8 cellular contexts compared by ENCODE assay signal in genomic region chr4:121824171-121824527, GRCh38. TPM values are rescaled to one million over a fixed set of nuclear protein-coding genes. Genes with fewer than 3 reads are reported as not detected.
DNase-seq lines count a peak whose midpoint lies in the region; ATAC-seq, FAIRE-seq and TF ChIP-seq lines count a peak whose summit lies in the region.

No MANE protein-coding gene starts in this region.

- peak overlapping the region; percentile 30; the same call in 1 of the 2 replicates for H3K27ac ChIP-seq in HCT116 (ENCODE audit: low read depth, low read length)
- H3K27ac ChIP-seq in K562 (ENCODE audit: extremely low read depth, low read depth, low read length) = peak overlapping the region; percentile 96

- no peak for FAIRE-seq in K562 (lab: Jason Lieb, UNC)

- H4K20me1 ChIP-seq in HCT116 (ENCODE audit: insufficient read depth) (peaks cover 10% of the 10 kb centered on the region; the same call in 1 of the 2 replicates), K562 (replicated peaks; ENCODE audit: control insufficient read depth, insufficient read depth, low read length) (peaks cover 7% of the 10 kb centered on the region; the same call in 1 of the 2 replicates)

- no peaks in the 10 kb centered on the region for H3K27me3 ChIP-seq in HCT116 (ENCODE audit: insufficient read depth, low read length)
- no peaks in the 10 kb centered on the region for H3K27me3 ChIP-seq in K562 (ENCODE audit: control insufficient read depth in 2 of 2, insufficient read depth in 2 of 2, low read length in 2 of 2)
- no peaks in the 10 kb centered on the region for H3K27me3 ChIP-seq in mononuclear cell (ENCODE audit: insufficient read depth, low read length)

- WGBS in K562 (ENCODE audit: insufficient coverage, low coverage, missing lambda C conversion rate) = 0% methylated on average over 8 of the region's 8 CpGs

- H2AFZ ChIP-seq in HCT116 (ENCODE audit: low read depth, low read length, poor library complexity, severe bottlenecking) = peak overlapping the region; percentile 84
- peak overlapping the region; percentile 99 for H2AFZ ChIP-seq in K562 (ENCODE audit: low read depth, low read length)

- TF ChIP-seq POLR2A in HCT116 (IDR thresholded peaks at IDR 0.05; ENCODE audit: borderline replicate concordance, extremely low read depth, insufficient read depth, insufficient read length) (no peak), K562 (conservative IDR thresholded peaks at IDR 0.05) (no peak)

- peak overlapping the region; percentile 88 for H3K4me2 ChIP-seq in HCT116 (ENCODE audit: low read length)
- H3K4me2 ChIP-seq in K562 (ENCODE audit: insufficient read depth, low read length) = peak overlapping the region; percentile 74

- DNase-seq in AG10803 (ENCODE audit: low read depth) (no peak), HCT116 (ENCODE audit: low read depth, low spot score) (no peak), K562 (ENCODE audit: extremely low read depth in 1 of 4, low spot score in 3 of 4) (no peak), HCEC 1CT (no peak), NCI-H1436 treated with DMSO at 0.1 percent for 48 hours (lab: John Stamatoyannopoulos, UW) (no peak), mesenteric fat pad (ENCODE audit: low spot score) (no peak)
- DNase-seq in activated CD4-positive, alpha-beta T cell treated with anti-CD3 and anti-CD28 coated beads, Interleukin-2, amount 50 U/mL, for 4 hours = no peak

- TF ChIP-seq EP300 in K562 (IDR thresholded peaks at IDR 0.05; ENCODE audit: low read length) = no peak

- peak overlapping the region; percentile 98 for H3K9ac ChIP-seq in HCT116 (ENCODE audit: low read length)
- peak overlapping the region; percentile 62 to 98; a peak in 3 of 4 replicates for H3K9ac ChIP-seq in K562 (ENCODE audit: insufficient read depth in 1 of 2, low read depth in 2 of 2, low read length in 2 of 2)

- H3K4me3 ChIP-seq in AG10803 (ENCODE audit: low read length) (peak overlapping the region; percentile 60), HCT116 (replicated peaks in 1 of 2; ENCODE audit: low read depth in 1 of 2, low read length in 2 of 2) (peak overlapping the region; percentile 94 to 98), K562 (peak overlapping the region; percentile 99), mononuclear cell (ENCODE audit: low read length) (peak overlapping the region; percentile 64)

- peaks cover 19 to 20% of the 10 kb centered on the region in 2 experiments for H3K36me3 ChIP-seq in HCT116 (ENCODE audit: control insufficient read depth in 1 of 2, insufficient read depth in 2 of 2, low read length in 2 of 2)
- peaks cover 40% of the 10 kb centered on the region for H3K36me3 ChIP-seq in K562 (ENCODE audit: control insufficient read depth, insufficient read depth, low read length)

- H3K9me3 ChIP-seq in HCT116 (ENCODE audit: control insufficient read depth in 1 of 2, insufficient read depth in 1 of 2, low read depth in 1 of 2, low read length in 2 of 2) = no peaks in the 10 kb centered on the region
- H3K9me3 ChIP-seq in K562 (replicated peaks; ENCODE audit: control insufficient read depth, insufficient read depth, low read depth, low read length) = no peaks in the 10 kb centered on the region
- H3K9me3 ChIP-seq in mononuclear cell (ENCODE audit: low read depth, low read length) = no peaks in the 10 kb centered on the region

- BruUV-seq in HCT116 (replicated peaks; lab: Mats Ljungman, UMichigan) (TSS peak; percentile 97), K562 (replicated peaks; lab: Mats Ljungman, UMichigan) (TSS peak; percentile 96)

- RAD21 ChIA-PET in HCT116 (lab: Charles Lee; ENCODE audit: low non-redundant PET in 1 of 2, low total read pairs in 2 of 2, uncharacterized antibody in 2 of 2, unreplicated experiment in 2 of 2) = no interaction called here

- TF ChIP-seq CTCF in AG10803 (conservative IDR thresholded peaks at IDR 0.05; ENCODE audit: low read length) (no peak; the same call in 1 of the 2 replicates), HCT116 (IDR thresholded peaks at IDR 0.05 in 2 of 3, conservative IDR thresholded peaks at IDR 0.05 in 1 of 3; ENCODE audit: borderline replicate concordance in 1 of 3, insufficient read depth in 1 of 3, low read depth in 2 of 3, low read length in 2 of 3) (no peak), K562 (IDR thresholded peaks at IDR 0.05 in 2 of 3, conservative IDR thresholded peaks at IDR 0.05 in 1 of 3; ENCODE audit: insufficient read depth in 2 of 3, low read depth in 1 of 3, low read length in 3 of 3) (no peak)

- H3K9me1 ChIP-seq in K562 (ENCODE audit: control insufficient read depth, insufficient read depth, low read length) = no peaks in the 10 kb centered on the region

- H3K4me1 ChIP-seq in HCT116 (ENCODE audit: control insufficient read depth in 1 of 2, insufficient read depth in 2 of 2, low read length in 2 of 2) (peaks cover 0 to 13% of the 10 kb centered on the region in 2 experiments; a peak in 2 of 4 replicates), K562 (replicated peaks in 1 of 2; ENCODE audit: control insufficient read depth in 2 of 2, insufficient read depth in 2 of 2, low read length in 2 of 2) (peaks cover 0 to 20% of the 10 kb centered on the region in 2 experiments; a peak in 4 of 5 replicates), mononuclear cell (ENCODE audit: insufficient read depth, low read length) (peaks cover 12% of the 10 kb centered on the region)

- CTCF ChIA-PET in HCT116 (lab: Charles Lee) (no interaction called here), K562 (lab: Yijun Ruan, JAX; ENCODE audit: low intra/inter-chr PET ratio) (no interaction called here)

- TF ChIP-seq RAD21 in HCT116 (IDR thresholded peaks at IDR 0.05; ENCODE audit: low read depth) (no peak), K562 (CRISPR knock-in tag; conservative IDR thresholded peaks at IDR 0.05 in 1 of 2, IDR thresholded peaks at IDR 0.05 in 1 of 2) (no peak)

- POLR2A ChIA-PET in HCT116 (lab: Charles Lee) (no interaction called here), K562 (lab: Yijun Ruan, JAX) (interaction anchor here (0.5 to 4.1 kb wide), 8 partner anchors 8 to 194 kb away, joined by 3 to 21 read pairs (median 4); partner anchors contain the start of genes BBS7 and EXOSC9)

- peak; percentile 1; the same call in 1 of the 2 replicates for ATAC-seq in HCT116
- ATAC-seq in K562 = no peak

- in situ Hi-C loops in K562 (cut with MboI) = no loop called here

- H3K79me2 ChIP-seq in HCT116 (ENCODE audit: insufficient read depth, low read length) (peaks cover 44% of the 10 kb centered on the region), K562 (ENCODE audit: control insufficient read depth, insufficient read depth, low read length) (peaks cover 43% of the 10 kb centered on the region)

- H3K9me2 ChIP-seq in HCT116 (ENCODE audit: insufficient read depth) = no peaks in the 10 kb centered on the region

- intact Hi-C loops in HCT116 (cut with micrococcal nuclease) = no loop called here
- intact Hi-C loops in K562 (cut with micrococcal nuclease) = loop anchor here (5.0 kb wide), 1 partner anchor 48 kb away; the partner anchor contains the start of gene BBS7

RNA-seq across cellular contexts. Expression of gene CCNA2, which starts 0.5 kb away (rescaled TPM):
- total RNA-seq in HCT116 (2021; ENCODE audit: unreplicated experiment) (75.4 TPM), K562 (2014; rRNA removed) (154 and 173 TPM in 2 replicates), K562 (2014; rRNA removed; fragmentation: Illumina TruSeq; extraction: Trizol) (197 and 225 TPM in 2 replicates), K562 (2015; rRNA removed; fragmentation: Illumina TruSeq; extraction: Trizol) (174 and 190 TPM in 2 replicates), K562 (2021) (147 TPM in 2 replicates), mononuclear cell (0.73 TPM), mesenteric fat pad (0.39 TPM)
- 35.3 and 49.1 TPM in 2 replicates for polyA plus RNA-seq in HCT116 (2012)
- 15.4 and 28.6 TPM in 2 replicates for total RNA-seq in K562 (2011; cell fraction: chromatin; rRNA removed; ENCODE audit: low replicate concordance)
- 22.8 and 24.7 TPM in 2 replicates for total RNA-seq in K562 (2011; cell fraction: nucleolus; rRNA removed)
- total RNA-seq in K562 (2011; cell fraction: nucleoplasm; rRNA removed) = 26.8 and 30.0 TPM in 2 replicates
- polyA plus RNA-seq in K562 (2011; rRNA removed) (141 and 192 TPM in 2 replicates), K562 (2014; fragmentation: Illumina TruSeq; extraction: Trizol) (162 and 194 TPM in 2 replicates), K562 (2014; fragmentation: Nextera tagmentation; extraction: Ambion mirVana) (10 to 100 TPM; 37.1 to 47.8 TPM), K562 (2014; rRNA removed) (110 and 122 TPM in 2 replicates)
- polyA plus RNA-seq in K562 (2011; cell fraction: cytosol; rRNA removed) = 89.4 and 97.5 TPM in 2 replicates
- 36.4 and 53.0 TPM in 2 replicates for polyA plus RNA-seq in K562 (2011; cell fraction: nucleus; rRNA removed)
- polyA plus RNA-seq in K562 (2012) = 99.1 and 103 TPM in 2 replicates
- polyA minus RNA-seq in K562 (2011; rRNA and poly(A)+ RNA removed) = 207 and 226 TPM in 2 replicates
- polyA minus RNA-seq in K562 (2011; cell fraction: cytosol; rRNA and poly(A)+ RNA removed) = 92.9 and 104 TPM in 2 replicates
- 25.4 and 41.9 TPM in 2 replicates for polyA minus RNA-seq in K562 (2011; cell fraction: nucleus; rRNA and poly(A)+ RNA removed)

RNA-seq across cellular contexts. Expression of gene EXOSC9, which starts 23.0 kb away (rescaled TPM):
- total RNA-seq in HCT116 (2021; ENCODE audit: unreplicated experiment) (58.6 TPM), K562 (2014; rRNA removed) (70.2 and 89.5 TPM in 2 replicates), K562 (2014; rRNA removed; fragmentation: Illumina TruSeq; extraction: Trizol) (118 and 143 TPM in 2 replicates), K562 (2015; rRNA removed; fragmentation: Illumina TruSeq; extraction: Trizol) (103 and 111 TPM in 2 replicates), K562 (2021) (64.7 and 68.0 TPM in 2 replicates), mononuclear cell (81.5 TPM), mesenteric fat pad (10.7 TPM)
- 43.9 and 46.4 TPM in 2 replicates for polyA plus RNA-seq in HCT116 (2012)
- total RNA-seq in K562 (2011; cell fraction: chromatin; rRNA removed; ENCODE audit: low replicate concordance) = 51.5 and 75.8 TPM in 2 replicates
- 31.0 and 31.2 TPM in 2 replicates for total RNA-seq in K562 (2011; cell fraction: nucleolus; rRNA removed)
- 29.8 and 46.2 TPM in 2 replicates for total RNA-seq in K562 (2011; cell fraction: nucleoplasm; rRNA removed)
- polyA plus RNA-seq in K562 (2011; rRNA removed) (92.7 and 115 TPM in 2 replicates), K562 (2014; fragmentation: Illumina TruSeq; extraction: Trizol) (121 and 130 TPM in 2 replicates), K562 (2014; fragmentation: Nextera tagmentation; extraction: Ambion mirVana) (100 to 1,000 TPM; 157 to 166 TPM), K562 (2014; rRNA removed) (100 and 105 TPM in 2 replicates)
- polyA plus RNA-seq in K562 (2011; cell fraction: cytosol; rRNA removed) = 22.9 and 38.9 TPM in 2 replicates
- polyA plus RNA-seq in K562 (2011; cell fraction: nucleus; rRNA removed) = 47.5 and 67.6 TPM in 2 replicates
- polyA plus RNA-seq in K562 (2012) = 50.3 and 74.6 TPM in 2 replicates
- 114 and 134 TPM in 2 replicates for polyA minus RNA-seq in K562 (2011; rRNA and poly(A)+ RNA removed)
- polyA minus RNA-seq in K562 (2011; cell fraction: cytosol; rRNA and poly(A)+ RNA removed) = 31.6 and 57.5 TPM in 2 replicates
- 42.5 and 63.4 TPM in 2 replicates for polyA minus RNA-seq in K562 (2011; cell fraction: nucleus; rRNA and poly(A)+ RNA removed)

RNA-seq across cellular contexts. Expression of gene BBS7, which starts 46.1 kb away (rescaled TPM):
- total RNA-seq in HCT116 (2021; ENCODE audit: unreplicated experiment) (22.9 TPM), K562 (2014; rRNA removed) (11.8 and 13.7 TPM in 2 replicates), K562 (2014; rRNA removed; fragmentation: Illumina TruSeq; extraction: Trizol) (15.5 and 22.8 TPM in 2 replicates), K562 (2015; rRNA removed; fragmentation: Illumina TruSeq; extraction: Trizol) (14.6 and 16.4 TPM in 2 replicates), K562 (2021) (20.2 and 22.1 TPM in 2 replicates), mononuclear cell (2.2 TPM), mesenteric fat pad (10.8 TPM)
- polyA plus RNA-seq in HCT116 (2012) = 11.7 and 12.0 TPM in 2 replicates
- total RNA-seq in K562 (2011; cell fraction: chromatin; rRNA removed; ENCODE audit: low replicate concordance) = 15.5 and 27.7 TPM in 2 replicates
- total RNA-seq in K562 (2011; cell fraction: nucleolus; rRNA removed) = 9.9 and 11.3 TPM in 2 replicates
- total RNA-seq in K562 (2011; cell fraction: nucleoplasm; rRNA removed) = 10.2 and 12.1 TPM in 2 replicates
- polyA plus RNA-seq in K562 (2011; rRNA removed) (19.1 and 25.8 TPM in 2 replicates), K562 (2014; fragmentation: Illumina TruSeq; extraction: Trizol) (13.4 and 13.7 TPM in 2 replicates), K562 (2014; fragmentation: Nextera tagmentation; extraction: Ambion mirVana) (10 to 100 TPM; 17.2 to 19.0 TPM), K562 (2014; rRNA removed) (15.2 and 19.8 TPM in 2 replicates)
- polyA plus RNA-seq in K562 (2011; cell fraction: cytosol; rRNA removed) = 12.6 and 15.9 TPM in 2 replicates
- 15.0 and 15.8 TPM in 2 replicates for polyA plus RNA-seq in K562 (2011; cell fraction: nucleus; rRNA removed)
- polyA plus RNA-seq in K562 (2012) = 12.5 and 15.2 TPM in 2 replicates
- 18.4 and 19.4 TPM in 2 replicates for polyA minus RNA-seq in K562 (2011; rRNA and poly(A)+ RNA removed)
- polyA minus RNA-seq in K562 (2011; cell fraction: cytosol; rRNA and poly(A)+ RNA removed) = 6.3 and 18.9 TPM in 2 replicates
- polyA minus RNA-seq in K562 (2011; cell fraction: nucleus; rRNA and poly(A)+ RNA removed) = 9.3 and 14.7 TPM in 2 replicates

RNA-seq across cellular contexts. Expression of gene SMIM43, which starts 59.2 kb away (rescaled TPM):
- total RNA-seq in HCT116 (2021; ENCODE audit: unreplicated experiment) (not detected), K562 (2014; rRNA removed) (not detected in 2 replicates), K562 (2014; rRNA removed; fragmentation: Illumina TruSeq; extraction: Trizol) (not detected in 2 replicates), K562 (2015; rRNA removed; fragmentation: Illumina TruSeq; extraction: Trizol) (not detected in 2 replicates), K562 (2021) (not detected in 2 replicates), mononuclear cell (not detected), mesenteric fat pad (not detected)
- not detected in 2 replicates for polyA plus RNA-seq in HCT116 (2012)
- total RNA-seq in K562 (2011; cell fraction: chromatin; rRNA removed; ENCODE audit: low replicate concordance) = not detected in 2 replicates
- total RNA-seq in K562 (2011; cell fraction: nucleolus; rRNA removed) = not detected in 2 replicates
- not detected in 2 replicates for total RNA-seq in K562 (2011; cell fraction: nucleoplasm; rRNA removed)
- polyA plus RNA-seq in K562 (2011; rRNA removed) (not detected in 2 replicates), K562 (2014; fragmentation: Illumina TruSeq; extraction: Trizol) (not detected in 2 replicates), K562 (2014; fragmentation: Nextera tagmentation; extraction: Ambion mirVana) (not detected), K562 (2014; rRNA removed) (not detected in 2 replicates)
- not detected in 2 replicates for polyA plus RNA-seq in K562 (2011; cell fraction: cytosol; rRNA removed)
- polyA plus RNA-seq in K562 (2011; cell fraction: nucleus; rRNA removed) = not detected in 2 replicates
- not detected in 2 replicates for polyA plus RNA-seq in K562 (2012)
- polyA minus RNA-seq in K562 (2011; rRNA and poly(A)+ RNA removed) = not detected in 2 replicates
- not detected in 2 replicates for polyA minus RNA-seq in K562 (2011; cell fraction: cytosol; rRNA and poly(A)+ RNA removed)
- not detected in 2 replicates for polyA minus RNA-seq in K562 (2011; cell fraction: nucleus; rRNA and poly(A)+ RNA removed)
